ENCODE assay signal across 19 cellular contexts in the genomic region with DNA sequence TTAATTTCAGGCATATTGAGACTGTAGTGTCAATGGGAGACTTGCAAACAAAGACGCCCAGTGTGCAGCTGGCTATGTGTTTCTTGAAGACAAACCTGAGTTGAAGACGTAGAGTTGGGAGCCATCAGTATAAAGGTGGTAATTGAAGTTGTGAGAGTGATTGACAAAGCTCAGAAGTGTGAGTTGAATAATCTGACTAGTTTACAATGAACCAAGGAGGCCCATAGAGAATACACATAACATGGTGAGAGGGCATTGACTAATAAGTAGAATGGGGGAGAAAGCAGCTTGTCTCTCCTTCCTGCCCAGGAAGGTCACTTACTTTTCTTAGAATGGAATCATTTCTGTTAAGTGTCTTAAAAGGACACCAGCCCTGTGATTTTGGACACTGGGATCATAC. TPM values are rescaled to one million over a fixed set of nuclear protein-coding genes. Genes with fewer than 3 reads are reported as not detected.
DNase-seq lines count a peak whose midpoint lies in the region; ATAC-seq and TF ChIP-seq lines count a peak whose summit lies in the region.
"Had no signal": no experiment of that assay in that cellular context is flagged by ENCODE, and none has a peak within 500 bp of the region (broad histone marks: within the 10 kb centered on the region; RNA-seq: fewer than 3 reads in every experiment).

No MANE protein-coding gene starts in this region.

- peak overlapping the region; percentile 48; the same call in 1 of the 2 replicates for H3K9ac ChIP-seq in OCI-LY1 (ENCODE audit: low read length)

- H3K4me2 ChIP-seq in OCI-LY1 (ENCODE audit: low read length), result peak overlapping the region; percentile 96
- H3K4me2 ChIP-seq: GM23338 had no signal

- H3K27me3 ChIP-seq in OCI-LY1 (ENCODE audit: insufficient read depth, low read length), result no peaks in the 10 kb centered on the region
- H3K27me3 ChIP-seq in naive thymus-derived CD4-positive, alpha-beta T cell (ENCODE audit: control insufficient read depth in 2 of 2, insufficient read depth in 2 of 2, low read length in 2 of 2), result no peaks in the 10 kb centered on the region
- H3K27me3 ChIP-seq: left lung, MG63, thyroid gland had no signal

- POLR2A ChIA-PET in naive thymus-derived CD4-positive, alpha-beta T cell (lab: Charles Lee), result interaction anchor here (1.0 to 1.3 kb wide), 2 partner anchors 11 to 113 kb away, joined by 3 to 4 read pairs; no protein-coding TSS in a partner anchor

- H3K4me1 ChIP-seq in OCI-LY1 (ENCODE audit: insufficient read depth, low read length, severe bottlenecking), result peaks cover 64% of the 10 kb centered on the region
- peaks cover 9 to 10% of the 10 kb centered on the region in 2 donors for H3K4me1 ChIP-seq in naive thymus-derived CD4-positive, alpha-beta T cell (ENCODE audit: control insufficient read depth in 2 of 2, insufficient read depth in 2 of 2, low read length in 2 of 2)
- H3K4me1 ChIP-seq: thyroid gland had no signal

- peak; percentile 15 to 57 for ATAC-seq in activated CD4-positive, CD25-positive, alpha-beta regulatory T cell treated with anti-CD3 and anti-CD28 coated beads, Interleukin-2, amount 50 U/mL, for 24 hours
- ATAC-seq in GM21529 (IDR thresholded peaks at IDR 0.05; ENCODE audit: unreplicated experiment) (peak; percentile 28), sciatic nerve (no peak)
- no peak for ATAC-seq in naive thymus-derived CD4-positive, alpha-beta T cell
- ATAC-seq: GM23338, left lung had no signal

- no peaks in the 10 kb centered on the region for H3K27me3 Mint-ChIP-seq in naive thymus-derived CD4-positive, alpha-beta T cell

- no peaks in the 10 kb centered on the region for H3F3A ChIP-seq in OCI-LY1 (ENCODE audit: insufficient read depth, low read length)

- no peaks in the 10 kb centered on the region for H3K9me3 Mint-ChIP-seq in naive thymus-derived CD4-positive, alpha-beta T cell

- peaks cover 15% of the 10 kb centered on the region for H3K79me2 ChIP-seq in OCI-LY1 (ENCODE audit: insufficient read depth, low read length)

- intact Hi-C loops in naive thymus-derived CD4-positive, alpha-beta T cell (cut with micrococcal nuclease), result no loop called here
- intact Hi-C loops in sciatic nerve (cut with DNase I), result no loop called here

- peaks cover 5 to 25% (median 12%) of the 10 kb centered on the region in 7 donors for H3K4me1 Mint-ChIP-seq in naive thymus-derived CD4-positive, alpha-beta T cell
- H3K4me1 Mint-ChIP-seq: GM23338 had no signal

- no peaks in the 10 kb centered on the region for H3K9me3 ChIP-seq in OCI-LY1 (ENCODE audit: low read length)
- H3K9me3 ChIP-seq in naive thymus-derived CD4-positive, alpha-beta T cell (ENCODE audit: control insufficient read depth in 2 of 3, low read length in 3 of 3), result no peaks in the 10 kb centered on the region
- H3K9me3 ChIP-seq: left lung, MG63, thyroid gland had no signal

- no peak for DNase-seq in activated CD4-positive, CD25-positive, alpha-beta regulatory T cell (lab: John Stamatoyannopoulos, UW)
- no peak for DNase-seq in naive thymus-derived CD4-positive, alpha-beta T cell
- DNase-seq in NCI-H146 (lab: John Stamatoyannopoulos, UW) (no peak), sciatic nerve (ENCODE audit: low spot score) (no peak), dedifferentiated amniotic fluid mesenchymal stem cell (ENCODE audit: extremely low spot score) (no peak)
- DNase-seq: DND-41; left lung; MG63; NCI-H187; stimulated activated CD4-positive, alpha-beta T cell treated with anti-CD3 and anti-CD28 coated beads, Interleukin-4, amount 100 ng/mL, for 24 hours; stimulated activated CD8-positive, alpha-beta memory T cell treated with anti-CD3 and anti-CD28 coated beads, Interleukin-4, amount 100 ng/mL, for 48 hours; T-helper 9 cell; thyroid gland had no signal

- H3K27ac Mint-ChIP-seq in naive thymus-derived CD4-positive, alpha-beta T cell, result peak overlapping the region in 5 of 9 donors; percentile 27 to 71 (median 51)

- peak overlapping the region; percentile 94 for H3K27ac ChIP-seq in OCI-LY1 (ENCODE audit: low read depth, low read length, poor library complexity, severe bottlenecking)
- no peak overlapping the region for H3K27ac ChIP-seq in naive thymus-derived CD4-positive, alpha-beta T cell (ENCODE audit: low read depth, low read length)
- H3K27ac ChIP-seq: 22Rv1, left lung, thyroid gland had no signal

- peaks cover 78% of the 10 kb centered on the region for H3K36me3 ChIP-seq in OCI-LY1 (ENCODE audit: insufficient read depth, low read length)
- H3K36me3 ChIP-seq in naive thymus-derived CD4-positive, alpha-beta T cell (ENCODE audit: control insufficient read depth in 2 of 3, insufficient read depth in 3 of 3, low read length in 3 of 3), result peaks cover 47 to 95% (median 61%) of the 10 kb centered on the region in 3 experiments

- H3K4me3 ChIP-seq in OCI-LY1 (ENCODE audit: low read depth, low read length, poor library complexity, severe bottlenecking), result peak overlapping the region; percentile 71
- H3K4me3 ChIP-seq in naive thymus-derived CD4-positive, alpha-beta T cell (ENCODE audit: low read length), result no peak overlapping the region
- H3K4me3 ChIP-seq: GM23338, left lung, MG63, thyroid gland had no signal

- CTCF ChIA-PET in naive thymus-derived CD4-positive, alpha-beta T cell (lab: Charles Lee), result no interaction called here

- no peaks in the 10 kb centered on the region for H3K9me2 ChIP-seq in OCI-LY1 (ENCODE audit: low read depth, low read length)

- no peaks in the 10 kb centered on the region for H4K20me1 ChIP-seq in OCI-LY1 (ENCODE audit: insufficient read depth, low read length)

- peaks cover 24 to 54% (median 43%) of the 10 kb centered on the region in 5 donors for H3K36me3 Mint-ChIP-seq in naive thymus-derived CD4-positive, alpha-beta T cell

- TF ChIP-seq CTCF in OCI-LY1 (IDR thresholded peaks at IDR 0.05; ENCODE audit: low read length), result no peak

- no peak overlapping the region for H2AFZ ChIP-seq in OCI-LY1 (ENCODE audit: low read length)
- H2AFZ ChIP-seq: GM23338 had no signal

- no peak overlapping the region for H3K4me3 Mint-ChIP-seq in naive thymus-derived CD4-positive, alpha-beta T cell
- H3K4me3 Mint-ChIP-seq: CD14-positive monocyte, GM23338 had no signal

RNA-seq across cellular contexts. Expression of a gene that starts 14.1 kb away (rescaled TPM):
- 100 to 1,000 TPM in 4 of 5 experiments, 10 to 100 TPM in 1; 97.5 to 182 (median 117) TPM for total RNA-seq in naive thymus-derived CD4-positive, alpha-beta T cell
- polyA plus RNA-seq in naive thymus-derived CD4-positive, alpha-beta T cell, result 100 to 1,000 TPM in 1 of 2 donors, 10 to 100 TPM in 1; 89.8 to 101 TPM
- total RNA-seq in sciatic nerve, result 40.5 TPM

RNA-seq across cellular contexts. Expression of a gene that starts 19.8 kb away (rescaled TPM):
- total RNA-seq in naive thymus-derived CD4-positive, alpha-beta T cell, result 100 to 1,000 TPM in 1 of 5 experiments, 10 to 100 TPM in 4; 34.5 to 120 (median 45.2) TPM
- 10 to 100 TPM; 11.3 to 13.0 TPM for polyA plus RNA-seq in naive thymus-derived CD4-positive, alpha-beta T cell
- 4.4 TPM for total RNA-seq in sciatic nerve

Comparison
In these comparisons a context has a peak if more than half of its experiments do, and no peak if none do; other contexts are left out.
1. ATAC-seq: peak in activated CD4-positive, CD25-positive, alpha-beta regulatory T cell treated with anti-CD3 and anti-CD28 coated beads, Interleukin-2, amount 50 U/mL, for 24 hours (2 of 2) and GM21529 (single experiment); none in naive thymus-derived CD4-positive, alpha-beta T cell (single experiment) and sciatic nerve (single experiment).